In the genomic region with DNA sequence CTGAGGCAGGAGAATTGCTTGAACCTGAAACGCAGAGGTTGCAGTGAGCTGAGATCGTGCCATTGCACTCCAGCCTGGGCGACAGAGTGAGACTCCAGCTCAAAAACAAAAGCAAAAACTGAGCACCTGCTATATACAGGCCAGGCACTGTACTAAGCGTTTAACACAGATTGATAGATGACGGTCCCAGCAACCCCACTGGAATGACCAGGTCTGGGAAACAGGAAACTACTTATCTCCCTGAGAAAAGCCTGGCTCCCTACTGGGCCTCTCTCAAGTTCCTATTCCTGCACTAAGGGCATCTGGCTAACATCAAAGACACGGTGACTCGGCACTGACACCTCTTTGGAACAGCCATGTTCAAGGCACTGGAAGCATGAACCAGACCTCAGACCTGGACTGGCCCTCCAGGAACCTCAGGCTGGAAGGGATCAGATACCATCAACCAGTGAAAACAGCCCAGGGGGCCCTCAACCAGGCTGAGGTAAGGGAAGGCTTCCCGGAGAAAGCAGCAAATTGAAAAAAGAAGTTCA, we compare ENCODE assay signal across 8 cellular contexts.
DNase-seq lines count a peak whose midpoint lies in the region; TF ChIP-seq lines count a peak whose summit lies in the region.

No MANE protein-coding gene starts in this region.

- no peaks in the 10 kb centered on the region for H3K9me3 ChIP-seq in neutrophil

- TF ChIP-seq CTCF in neutrophil (IDR thresholded peaks at IDR 0.05) = no peak

- peak overlapping the region; percentile 77 to 87 for H3K4me3 ChIP-seq in neutrophil (ENCODE audit: low read depth in 1 of 2, low read length in 1 of 2)

- no peaks in the 10 kb centered on the region for H3K27me3 ChIP-seq in neutrophil

- peaks cover 47% of the 10 kb centered on the region for H3K36me3 ChIP-seq in neutrophil

- H3K4me1 ChIP-seq in neutrophil (ENCODE audit: control insufficient read depth in 1 of 2, insufficient read depth in 1 of 2, low read depth in 1 of 2, low read length in 1 of 2) = peaks cover 82 to 90% of the 10 kb centered on the region in 2 experiments

- intact Hi-C loops in head of caudate nucleus (cut with DNase I) = no loop called here

- DNase-seq in ELR (ENCODE audit: low read depth) (peak; percentile 71), RKO (ENCODE audit: low spot score) (peak; percentile 59), fibroblast of peridontal ligament (ENCODE audit: extremely low read depth) (peak; percentile 23), head of caudate nucleus (no peak), cerebellar cortex (ENCODE audit: low spot score) (no peak), NCI-H345 treated with DMSO at 0.1 percent for 48 hours (lab: John Stamatoyannopoulos, UW; ENCODE audit: unreplicated experiment) (no peak)
- DNase-seq in activated CD4-positive, CD25-positive, alpha-beta regulatory T cell (lab: John Stamatoyannopoulos, UW) = no peak

- peak overlapping the region; percentile 99 for H3K27ac ChIP-seq in neutrophil

Comparison
In these comparisons a context has a peak if more than half of its experiments do, and no peak if none do; other contexts are left out.
1. DNase-seq: peak in ELR (single experiment), RKO (single experiment) and fibroblast of peridontal ligament (single experiment); none in head of caudate nucleus (0 of 42), cerebellar cortex (single experiment), activated CD4-positive, CD25-positive, alpha-beta regulatory T cell (0 of 4) and NCI-H345 treated with DMSO at 0.1 percent for 48 hours (single experiment).